In genomic region chr11:94023856-94024255, GRCh38 we compare ENCODE assay signal across 24 cellular contexts.
"Had no signal": no experiment of that assay in that cellular context is flagged by ENCODE, and none has a peak within 500 bp of the region (broad histone marks: within the 10 kb centered on the region; RNA-seq: fewer than 3 reads in every experiment).

No MANE protein-coding gene starts in this region.

- H3K4me1 Mint-ChIP-seq: activated CD4-positive, alpha-beta T cell treated with anti-CD3 and anti-CD28 coated beads, Interleukin-2, amount 10 ng/mL, durations not matched to agents 7 days and 5 days; T-helper 17 cell had no signal

- H3K9me3 Mint-ChIP-seq: activated CD4-positive, alpha-beta memory T cell treated with anti-CD3 and anti-CD28 coated beads for 36 hours; activated CD4-positive, alpha-beta T cell treated with anti-CD3 and anti-CD28 coated beads, Interleukin-2, amount 10 ng/mL, durations not matched to agents 7 days and 5 days had no signal

- H3K4me3 Mint-ChIP-seq: activated CD4-positive, alpha-beta memory T cell treated with anti-CD3 and anti-CD28 coated beads for 36 hours; activated CD4-positive, alpha-beta T cell treated with anti-CD3 and anti-CD28 coated beads, Interleukin-2, amount 10 ng/mL, durations not matched to agents 7 days and 5 days; activated naive CD8-positive, alpha-beta T cell; activated T-cell treated with anti-CD3 and anti-CD28 coated beads, Interleukin-2, amount 50 U/mL, for 4 hours; T-helper 17 cell had no signal

- ATAC-seq: activated T-cell treated with anti-CD3 and anti-CD28 coated beads, Interleukin-2, amount 50 U/mL, for 4 hours; PC-3; T-helper 17 cell had no signal

- DNase-seq: activated CD4-positive, alpha-beta memory T cell treated with anti-CD3 and anti-CD28 coated beads for 36 hours; activated CD4-positive, alpha-beta T cell treated with anti-CD3 and anti-CD28 coated beads, Interleukin-2, amount 10 ng/mL, durations not matched to agents 7 days and 5 days; activated CD4-positive, CD25-positive, alpha-beta regulatory T cell; activated CD8-positive, alpha-beta memory T cell treated with anti-CD3 and anti-CD28 coated beads for 24 hours; activated effector memory CD4-positive, alpha-beta T cell treated with anti-CD3 and anti-CD28 coated beads, Interleukin-2, amount 50 U/mL, for 16 hours; activated naive CD4-positive, alpha-beta T cell treated with Interleukin-2 at 50 U/mL for 16 hours; activated T-cell treated with anti-CD3 and anti-CD28 coated beads, Interleukin-2, amount 50 U/mL, for 4 hours; amygdala; brain microvascular endothelial cell; cerebellar nuclear complex; Karpas-422; NCI-H1105 treated with DMSO at 0.1 percent for 48 hours; NCI-H1436 treated with DMSO at 0.1 percent for 48 hours; NCI-H187; NCI-H2081; NCI-H2171; NCI-H226; NCI-H526 treated with DMSO at 0.1 percent for 48 hours; NK-92 treated with Interleukin-12 subunit alpha and Interleukin-12 subunit beta, amount 100 ng/mL, for 24 hours; PC-3; SIG-M5; T-helper 17 cell; T-helper 9 cell had no signal

- H3K27ac Mint-ChIP-seq: activated CD4-positive, alpha-beta memory T cell treated with anti-CD3 and anti-CD28 coated beads for 36 hours; activated CD4-positive, alpha-beta T cell treated with anti-CD3 and anti-CD28 coated beads, Interleukin-2, amount 10 ng/mL, durations not matched to agents 7 days and 5 days; activated naive CD8-positive, alpha-beta T cell; T-helper 17 cell had no signal

- H3K27me3 Mint-ChIP-seq: activated CD4-positive, alpha-beta T cell treated with anti-CD3 and anti-CD28 coated beads, Interleukin-2, amount 10 ng/mL, durations not matched to agents 7 days and 5 days; T-helper 17 cell had no signal

- H3K36me3 Mint-ChIP-seq: activated CD4-positive, alpha-beta memory T cell treated with anti-CD3 and anti-CD28 coated beads for 36 hours; activated naive CD8-positive, alpha-beta T cell had no signal
